ENCODE assay signal across 5 cellular contexts in the genomic region with DNA sequence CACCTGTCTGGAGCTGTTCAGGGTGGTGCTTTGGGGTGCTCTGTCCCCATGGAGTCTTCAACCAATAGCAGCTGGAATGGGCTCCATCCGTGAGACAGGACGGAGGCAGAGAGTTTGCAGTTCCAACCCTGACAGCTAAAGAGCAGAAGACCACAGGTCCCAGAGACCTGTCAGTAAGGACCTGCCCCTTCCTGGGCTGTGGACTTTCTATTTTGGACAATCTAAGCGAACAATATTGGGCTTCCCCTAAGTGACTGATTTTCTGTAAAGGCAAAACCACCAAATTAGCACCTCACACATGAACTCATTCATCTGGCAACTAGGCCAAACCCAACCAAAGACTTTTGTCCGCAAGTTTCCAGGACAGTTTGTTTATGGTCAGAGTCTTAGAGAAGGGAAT. TPM values are rescaled to one million over a fixed set of nuclear protein-coding genes. Genes with fewer than 3 reads are reported as not detected.
"Had no signal": no experiment of that assay in that cellular context is flagged by ENCODE, and none has a peak within 500 bp of the region (broad histone marks: within the 10 kb centered on the region; RNA-seq: fewer than 3 reads in every experiment).

No MANE protein-coding gene starts in this region.

RNA-seq across cellular contexts. Expression of a gene that starts 50.5 kb away (rescaled TPM):
- total RNA-seq: HepG2, HT1080, IMR-90, K562 had no signal
- polyA plus RNA-seq: HepG2, IgD-negative memory B cell, IMR-90, K562 had no signal
